ENCODE assay signal across 13 cellular contexts in the genomic region with DNA sequence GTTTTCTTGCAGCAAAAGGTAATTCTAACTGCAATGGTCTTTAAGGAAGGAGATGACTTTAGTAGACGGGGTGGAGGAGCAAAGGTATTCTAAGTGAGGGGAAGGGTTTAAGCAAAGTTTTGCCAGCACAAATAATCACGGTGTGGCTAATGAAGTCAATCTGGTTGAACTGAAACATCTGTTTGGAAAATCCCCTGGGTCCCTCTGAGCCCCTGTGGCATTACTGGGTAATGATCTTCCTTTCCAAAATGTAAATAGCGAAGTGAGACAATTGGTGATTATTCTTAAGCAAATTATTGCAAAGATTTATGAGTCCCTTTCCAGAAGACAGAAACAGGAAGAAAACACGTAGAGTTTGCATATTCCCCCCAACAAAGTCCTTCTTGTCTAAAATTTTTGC.
A peak's percentile ranks its signal among the peaks of the same experiment; 100 is the strongest.
DNase-seq lines count a peak whose midpoint lies in the region; ATAC-seq and TF ChIP-seq lines count a peak whose summit lies in the region.
"Had no signal": no experiment of that assay in that cellular context is flagged by ENCODE, and none has a peak within 500 bp of the region (broad histone marks: within the 10 kb centered on the region; RNA-seq: fewer than 3 reads in every experiment).

No MANE protein-coding gene starts in this region.

- no peaks in the 10 kb centered on the region for H3K27me3 Mint-ChIP-seq in stimulated activated naive B cell treated with anti-CD40 and anti-IgM and Interleukin-4, amounts not matched to agents 10 μg/mL and 1 μg/mL and 100 μg/mL, for 72 hours
- H3K27me3 Mint-ChIP-seq in nephron progenitor cell (ENCODE audit: low read depth, poor library complexity): peaks cover 8% of the 10 kb centered on the region

- no peaks in the 10 kb centered on the region for H3K36me3 Mint-ChIP-seq in stimulated activated naive B cell treated with anti-CD40 and anti-IgM and Interleukin-4, amounts not matched to agents 10 μg/mL and 1 μg/mL and 100 μg/mL, for 72 hours
- no peaks in the 10 kb centered on the region for H3K36me3 Mint-ChIP-seq in nephron progenitor cell (ENCODE audit: low read depth)

- H3K4me1 Mint-ChIP-seq in stimulated activated naive B cell treated with anti-CD40 and anti-IgM and Interleukin-4, amounts not matched to agents 10 μg/mL and 1 μg/mL and 100 μg/mL, for 72 hours: peaks cover 16 to 23% of the 10 kb centered on the region in 2 donors
- no peaks in the 10 kb centered on the region for H3K4me1 Mint-ChIP-seq in nephron progenitor cell

- H3K27ac Mint-ChIP-seq in stimulated activated naive B cell treated with anti-CD40 and anti-IgM and Interleukin-4, amounts not matched to agents 10 μg/mL and 1 μg/mL and 100 μg/mL, for 72 hours: no peak overlapping the region
- no peak overlapping the region for H3K27ac Mint-ChIP-seq in nephron progenitor cell
- H3K27ac Mint-ChIP-seq: progenitor cell of endocrine pancreas had no signal

- peak; percentile 23 for DNase-seq in stimulated activated naive B cell treated with anti-CD40 and anti-IgM and Interleukin-4, amounts not matched to agents 10 μg/mL and 1 μg/mL and 100 μg/mL, for 72 hours
- DNase-seq in NCI-H1105 (lab: John Stamatoyannopoulos, UW) (no peak), nephron progenitor cell (no peak), NCI-H1092 (lab: John Stamatoyannopoulos, UW) (no peak)
- DNase-seq: activated CD4-positive, alpha-beta T cell treated with anti-CD3 and anti-CD28 coated beads for 1 hour; activated effector memory CD4-positive, alpha-beta T cell treated with Interleukin-2 at 50 U/mL for 16 hours; mesendoderm; NCI-H1436 treated with DMSO at 0.1 percent for 48 hours; NK-92 treated with Interleukin-12 subunit alpha and Interleukin-12 subunit beta, amount 100 ng/mL, for 24 hours had no signal

- H3K4me3 Mint-ChIP-seq in stimulated activated naive B cell treated with anti-CD40 and anti-IgM and Interleukin-4, amounts not matched to agents 10 μg/mL and 1 μg/mL and 100 μg/mL, for 72 hours: peak overlapping the region in 1 of 2 donors; percentile 51
- H3K4me3 Mint-ChIP-seq in nephron progenitor cell: no peak overlapping the region

- ATAC-seq in GM18861 (IDR thresholded peaks at IDR 0.05; ENCODE audit: unreplicated experiment) (peak; percentile 61), HG02588 (IDR thresholded peaks at IDR 0.05; ENCODE audit: unreplicated experiment) (peak; percentile 82), HG03565 (IDR thresholded peaks at IDR 0.05; ENCODE audit: unreplicated experiment) (peak; percentile 62)
- peak; percentile 87 to 88 for ATAC-seq in stimulated activated naive B cell treated with anti-CD40 and anti-IgM and Interleukin-4, amounts not matched to agents 10 μg/mL and 1 μg/mL and 100 μg/mL, for 72 hours (replicated peaks)

- TF ChIP-seq CTCF in nephron progenitor cell (IDR thresholded peaks at IDR 0.05): no peak

- no peaks in the 10 kb centered on the region for H3K9me3 Mint-ChIP-seq in stimulated activated naive B cell treated with anti-CD40 and anti-IgM and Interleukin-4, amounts not matched to agents 10 μg/mL and 1 μg/mL and 100 μg/mL, for 72 hours
- H3K9me3 Mint-ChIP-seq in nephron progenitor cell: no peaks in the 10 kb centered on the region
